Comparison of ENCODE assay signal across 10 cellular contexts in genomic region chr6:32047084-32047478, GRCh38. TPM values are rescaled to one million over a fixed set of nuclear protein-coding genes. Genes with fewer than 3 reads are reported as not detected.
A peak's percentile ranks its signal among the peaks of the same experiment; 100 is the strongest.
DNase-seq lines count a peak whose midpoint lies in the region; ATAC-seq and TF ChIP-seq lines count a peak whose summit lies in the region.
"Had no signal": no experiment of that assay in that cellular context is flagged by ENCODE, and none has a peak within 500 bp of the region (broad histone marks: within the 10 kb centered on the region; RNA-seq: fewer than 3 reads in every experiment).

No MANE protein-coding gene starts in this region.

- H3K79me2 ChIP-seq in PC-3 (ENCODE audit: low read length), result no peaks in the 10 kb centered on the region

- intact Hi-C loops in PC-3 (cut with micrococcal nuclease), result no loop called here

- H3K9me2 ChIP-seq in PC-3 (replicated peaks; ENCODE audit: low read length), result no peaks in the 10 kb centered on the region

- H4K20me1 ChIP-seq in PC-3 (ENCODE audit: low read length), result no peaks in the 10 kb centered on the region

- no peaks in the 10 kb centered on the region for H3F3A ChIP-seq in PC-3 (ENCODE audit: low read length, unreplicated experiment)

- DNase-seq in A172 (ENCODE audit: low spot score) (peak; percentile 90), PC-3 (peak; percentile 64), fibroblast of gingiva (ENCODE audit: low read depth) (peak; percentile 30)
- DNase-seq in activated CD4-positive, alpha-beta T cell treated with anti-CD3 and anti-CD28 coated beads for 1 hour, result no peak
- DNase-seq in activated CD8-positive, alpha-beta memory T cell treated with anti-CD3 and anti-CD28 coated beads, Interleukin-2, amount 50 U/mL, for 48 hours, result no peak
- DNase-seq: ACHN; activated CD8-positive, alpha-beta T cell treated with anti-CD3 and anti-CD28 coated beads, Interleukin-2, amount 10 ng/mL, durations not matched to agents 7 days and 5 days had no signal

- peak overlapping the region; percentile 66 for H3K4me2 ChIP-seq in PC-3 (ENCODE audit: low read length)

- H3K9me3 ChIP-seq in PC-3 (ENCODE audit: low read length) (no peaks in the 10 kb centered on the region), muscle layer of duodenum (ENCODE audit: control insufficient read depth in 1 of 2, low read length in 2 of 2) (no peaks in the 10 kb centered on the region)

- H3K4me1 ChIP-seq in PC-3 (ENCODE audit: insufficient read depth, low read length) (peaks cover 20% of the 10 kb centered on the region), muscle layer of duodenum (ENCODE audit: control insufficient read depth in 1 of 2, insufficient read depth in 2 of 2, low read length in 2 of 2) (peaks cover 14 to 25% of the 10 kb centered on the region in 2 donors)

- peak overlapping the region; percentile 50 for H2AFZ ChIP-seq in PC-3 (ENCODE audit: low read length)

- ATAC-seq in PC-3 (peak; percentile 61), GM18502 (IDR thresholded peaks at IDR 0.05; ENCODE audit: poor library complexity, unreplicated experiment) (no peak), GM18498 (IDR thresholded peaks at IDR 0.05; ENCODE audit: unreplicated experiment) (no peak)
- ATAC-seq: activated CD8-positive, alpha-beta T cell treated with anti-CD3 and anti-CD28 coated beads, Interleukin-2, amount 10 ng/mL, durations not matched to agents 7 days and 5 days had no signal

- H3K27ac ChIP-seq in PC-3 (ENCODE audit: low read length), result peak overlapping the region; percentile 49
- peak overlapping the region; percentile 62 for H3K27ac ChIP-seq in muscle layer of duodenum (ENCODE audit: low read length)

- CTCF ChIA-PET in PC-3 (lab: Charles Lee), result interaction anchor here (1.5 kb wide), 1 partner anchor 67 kb away, joined by 6 read pairs; no protein-coding TSS in a partner anchor

- H3K27me3 ChIP-seq in PC-3 (ENCODE audit: low read length) (no peaks in the 10 kb centered on the region), muscle layer of duodenum (ENCODE audit: low read depth, low read length) (no peaks in the 10 kb centered on the region)

- POLR2A ChIA-PET in PC-3 (lab: Charles Lee; ENCODE audit: unreplicated experiment), result interaction anchor here (1.0 kb wide), 1 partner anchor 75 kb away, joined by 3 read pairs; the partner anchor contains the start of gene DXO

- H3K4me3 ChIP-seq in PC-3 (ENCODE audit: low read length) (no peak overlapping the region; the same call in 1 of the 2 replicates), muscle layer of duodenum (ENCODE audit: low read depth in 1 of 2, low read length in 2 of 2) (no peak overlapping the region)

- no peaks in the 10 kb centered on the region for H3K36me3 ChIP-seq in PC-3 (ENCODE audit: low read depth, low read length)
- peaks cover 0 to 5% of the 10 kb centered on the region in 2 donors for H3K36me3 ChIP-seq in muscle layer of duodenum (ENCODE audit: control insufficient read depth in 1 of 2, insufficient read depth in 2 of 2, low read length in 2 of 2)

- no TSS peak for BruUV-seq in PC-3 (replicated peaks; lab: Mats Ljungman, UMichigan)

- TF ChIP-seq CTCF in PC-3 (conservative IDR thresholded peaks at IDR 0.05; ENCODE audit: low read depth, low read length), result no peak

- peak overlapping the region; percentile 32; the same call in 1 of the 2 replicates for H3K9ac ChIP-seq in PC-3 (ENCODE audit: low read length)

RNA-seq across cellular contexts. Expression of gene CYP21A2, which starts 8.9 kb away (rescaled TPM):
- 0.05 TPM in 1 of 2 replicates, not detected in the other for total RNA-seq in A172 (2014; rRNA removed; shearing (Covaris generic))
- total RNA-seq in PC-3 (2014; rRNA removed), result not detected in 2 replicates
- total RNA-seq: activated CD8-positive, alpha-beta T cell treated with anti-CD3 and anti-CD28 coated beads, Interleukin-2, amount 10 ng/mL, durations not matched to agents 7 days and 5 days had no signal

RNA-seq across cellular contexts. Expression of gene C4B, which starts 32.5 kb away (rescaled TPM):
- 0.62 and 2.5 TPM in 2 replicates for total RNA-seq in A172 (2014; rRNA removed; shearing (Covaris generic))
- 0.52 and 2.6 TPM in 2 replicates for total RNA-seq in PC-3 (2014; rRNA removed)

Comparison
In these comparisons a context has a peak if more than half of its experiments do, and no peak if none do; other contexts are left out.
1. DNase-seq: peak in A172 (single experiment), PC-3 (single experiment) and fibroblast of gingiva (single experiment); none in activated CD4-positive, alpha-beta T cell treated with anti-CD3 and anti-CD28 coated beads for 1 hour (single experiment) and activated CD8-positive, alpha-beta memory T cell treated with anti-CD3 and anti-CD28 coated beads, Interleukin-2, amount 50 U/mL, for 48 hours (single experiment).